In genomic region chr2:152175012-152175367, GRCh38 we compare ENCODE assay signal across 8 cellular contexts. TPM values are rescaled to one million over a fixed set of nuclear protein-coding genes. Genes with fewer than 3 reads are reported as not detected.
DNase-seq lines count a peak whose midpoint lies in the region; ATAC-seq, FAIRE-seq and TF ChIP-seq lines count a peak whose summit lies in the region.

No MANE protein-coding gene starts in this region.

- H3K9ac ChIP-seq in adipocyte (ENCODE audit: low read length) (peak overlapping the region; percentile 98), HepG2 (ENCODE audit: insufficient read depth, low read depth, low read length) (peak overlapping the region; percentile 94)

- ATAC-seq in GM19452 (IDR thresholded peaks at IDR 0.05; ENCODE audit: unreplicated experiment) (peak; percentile 25), HG03469 (IDR thresholded peaks at IDR 0.05; ENCODE audit: unreplicated experiment) (peak; percentile 18), HepG2 (peak; percentile 17)

- no peaks in the 10 kb centered on the region for H3K36me3 ChIP-seq in adipocyte (ENCODE audit: control insufficient read depth, insufficient read depth, low read length, severe bottlenecking)
- no peaks in the 10 kb centered on the region for H3K36me3 ChIP-seq in HepG2 (replicated peaks in 1 of 2; ENCODE audit: control insufficient read depth in 1 of 2, insufficient read depth in 2 of 2, low read length in 2 of 2)
- no peaks in the 10 kb centered on the region for H3K36me3 ChIP-seq in tibial nerve

- H3K27ac ChIP-seq in HepG2 (ENCODE audit: extremely low read length, insufficient read depth, low read length) (peak overlapping the region; percentile 94), tibial nerve (peak overlapping the region; percentile 90 to 96 (median 92))

- H3K4me3 ChIP-seq in adipocyte (ENCODE audit: low read length) (peak overlapping the region; percentile 94), HepG2 (replicated peaks in 1 of 3; ENCODE audit: insufficient read depth in 1 of 3, low read depth in 2 of 3, low read length in 3 of 3) (peak overlapping the region; percentile 90 to 99 (median 91)), tibial nerve (peak overlapping the region; percentile 62 to 89 (median 73))

- BruUV-seq in HepG2 (replicated peaks; lab: Mats Ljungman, UMichigan), result no TSS peak

- WGBS in HepG2 (ENCODE audit: low lambda C conversion rate), result under 1% methylated on average over 10 of the region's 10 CpGs
- 0% methylated on average over 10 of the region's 10 CpGs for WGBS in tibial nerve, 2 donors

- TF ChIP-seq EP300 in HepG2 (IDR thresholded peaks at IDR 0.05; ENCODE audit: low read depth in 2 of 2, low read length in 2 of 2), result no peak
- no peak for TF ChIP-seq EP300 in HepG2 (CRISPR knock-in tag; IDR thresholded peaks at IDR 0.05; ENCODE audit: borderline replicate concordance)
- no peak for TF ChIP-seq EP300 in tibial nerve (IDR thresholded peaks at IDR 0.05)

- H2AFZ ChIP-seq in HepG2 (ENCODE audit: low read length), result peak overlapping the region; percentile 68

- intact Hi-C loops in HepG2 (cut with micrococcal nuclease; ENCODE audit: unreplicated experiment), result loop anchor here (1.0 to 10.0 kb wide), 5 partner anchors 138 to 567 kb away; partner anchors contain the start of genes ARL6IP6 and PRPF40A

- DNase-seq in CD1c-positive myeloid dendritic cell (ENCODE audit: extremely low spot score) (peak; percentile 63), adipocyte (ENCODE audit: low read depth) (no peak), HepG2 (ENCODE audit: low spot score) (no peak), tibial nerve (ENCODE audit: low spot score in 2 of 2) (peak in 1 of 2 donors; percentile 8), NCI-H524 treated with DMSO at 0.1 percent for 48 hours (lab: John Stamatoyannopoulos, UW) (no peak)
- no peak for DNase-seq in stimulated activated CD4-positive, alpha-beta T cell treated with anti-CD3 and anti-CD28 coated beads, Interleukin-15, amount 100 ng/mL, for 24 hours

- H3K27me3 ChIP-seq in adipocyte (replicated peaks; ENCODE audit: control insufficient read depth, insufficient read depth, low read length) (no peaks in the 10 kb centered on the region), HepG2 (ENCODE audit: control insufficient read depth in 1 of 2, insufficient read depth in 2 of 2, low read length in 2 of 2) (no peaks in the 10 kb centered on the region; a peak in 1 of 5 replicates), tibial nerve (no peaks in the 10 kb centered on the region)

- no peaks in the 10 kb centered on the region; the same call in 1 of the 2 replicates for H4K20me1 ChIP-seq in HepG2 (ENCODE audit: insufficient read depth, low read length)

- in situ Hi-C loops in HepG2 (cut with HindIII; ENCODE audit: extremely low pct_ligation_motif_present, low pct_unique_long_range_greater_than_20kb), result loop anchor here (5.0 to 10.0 kb wide), 2 partner anchors 140 to 542 kb away; partner anchors contain the start of genes ARL6IP6 and PRPF40A

- CTCF ChIA-PET in HepG2 (lab: Yijun Ruan, JAX; ENCODE audit: low intra/inter-chr PET ratio, low total read pairs), result interaction anchor here (0.8 to 2.7 kb wide), 3 partner anchors 15 to 461 kb away, joined by 3 to 26 read pairs (median 3); partner anchors contain the start of gene FMNL2

- H3K9me3 ChIP-seq in adipocyte (ENCODE audit: control insufficient read depth, low read length) (no peaks in the 10 kb centered on the region), HepG2 (ENCODE audit: low read length) (no peaks in the 10 kb centered on the region), tibial nerve (no peaks in the 10 kb centered on the region)

- no peak for TF ChIP-seq RAD21 in HepG2 (CRISPR knock-in tag; IDR thresholded peaks at IDR 0.05)

- POLR2A ChIA-PET in HepG2 (lab: Yijun Ruan, JAX), result interaction anchor here (0.7 to 2.4 kb wide), 4 partner anchors 138 to 542 kb away, joined by 3 to 19 read pairs (median 4); partner anchors contain the start of gene PRPF40A

- H3K4me1 ChIP-seq in adipocyte (ENCODE audit: control insufficient read depth, insufficient read depth, low read length) (peaks cover 29% of the 10 kb centered on the region), HepG2 (ENCODE audit: insufficient read depth, low read length) (peaks cover 30% of the 10 kb centered on the region), tibial nerve (peaks cover 3 to 40% (median 25%) of the 10 kb centered on the region in 4 donors)

- H3K4me2 ChIP-seq in HepG2 (ENCODE audit: low read depth, low read length), result peak overlapping the region; percentile 85

- H3K79me2 ChIP-seq in HepG2 (ENCODE audit: insufficient read depth, low read length), result peaks cover 34% of the 10 kb centered on the region

- FAIRE-seq in HepG2 (lab: Jason Lieb, UNC), result no peak

- TF ChIP-seq POLR2A in HepG2 (IDR thresholded peaks at IDR 0.05; ENCODE audit: insufficient read depth in 1 of 2, low read depth in 2 of 2, low read length in 2 of 2) (no peak), tibial nerve (IDR thresholded peaks at IDR 0.05) (no peak)

- TF ChIP-seq CTCF in HepG2 (CRISPR knock-in tag; IDR thresholded peaks at IDR 0.05) (no peak), tibial nerve (IDR thresholded peaks at IDR 0.05) (no peak)

TF ChIP-seq in HepG2, 621 proteins besides CTCF, POLR2A, EP300 and RAD21:
- TF ChIP-seq SP140L (CRISPR knock-in tag; IDR thresholded peaks at IDR 0.05; ENCODE audit: borderline replicate concordance) (peak; percentile 10; the same call in 1 of the 2 replicates), ZNF589 (CRISPR knock-in tag; conservative IDR thresholded peaks at IDR 0.05) (no peak)
TF ChIP-seq in HepG2: peak in this region for 1.

RNA-seq across cellular contexts. Expression of gene STAM2, which starts 0.6 kb away (rescaled TPM):
- total RNA-seq in HepG2 (2016; rRNA removed; fragmentation: Illumina TruSeq; extraction: Trizol), result 24.1 and 29.2 TPM in 2 replicates
- total RNA-seq in HepG2 (2016; cell fraction: cytosol; rRNA removed; fragmentation: Illumina TruSeq; extraction: Trizol; ENCODE audit: low read depth), result 9.6 and 10.8 TPM in 2 replicates
- total RNA-seq in HepG2 (2016; cell fraction: insoluble cytoplasmic fraction; rRNA removed; fragmentation: Illumina TruSeq; extraction: Trizol), result 23.1 and 32.1 TPM in 2 replicates
- total RNA-seq in HepG2 (2016; cell fraction: membrane; rRNA removed; fragmentation: Illumina TruSeq; extraction: Trizol), result 10.5 and 11.3 TPM in 2 replicates
- 20.7 and 24.7 TPM in 2 replicates for total RNA-seq in HepG2 (2016; cell fraction: nucleus; rRNA removed; fragmentation: Illumina TruSeq; extraction: Trizol)
- 12.6 and 14.7 TPM in 2 replicates for polyA plus RNA-seq in HepG2 (2011; rRNA removed)
- 4.3 and 6.5 TPM in 2 replicates for polyA plus RNA-seq in HepG2 (2011; cell fraction: cytosol; rRNA removed)
- 12.5 and 14.1 TPM in 2 replicates for polyA plus RNA-seq in HepG2 (2011; cell fraction: nucleus; rRNA removed)
- polyA plus RNA-seq in HepG2 (2012), result 8.5 and 10.2 TPM in 2 replicates
- polyA plus RNA-seq in HepG2 (2016; cell fraction: cytosol; fragmentation: Illumina TruSeq; extraction: Trizol; ENCODE audit: low read depth), result 1.3 and 1.4 TPM in 2 replicates
- polyA plus RNA-seq in HepG2 (2016; cell fraction: insoluble cytoplasmic fraction; fragmentation: Illumina TruSeq; extraction: Trizol; ENCODE audit: low read depth), result 16.8 and 16.9 TPM in 2 replicates
- 1.7 and 1.9 TPM in 2 replicates for polyA plus RNA-seq in HepG2 (2016; cell fraction: membrane; fragmentation: Illumina TruSeq; extraction: Trizol; ENCODE audit: low read depth)
- 18.3 and 23.4 TPM in 2 replicates for polyA plus RNA-seq in HepG2 (2016; cell fraction: nucleus; fragmentation: Illumina TruSeq; extraction: Trizol; ENCODE audit: insufficient read depth, low read depth)
- polyA minus RNA-seq in HepG2 (2011; rRNA and poly(A)+ RNA removed; ENCODE audit: low replicate concordance), result 11.8 and 17.5 TPM in 2 replicates
- polyA minus RNA-seq in HepG2 (2011; cell fraction: cytosol; rRNA and poly(A)+ RNA removed), result 16.4 and 23.1 TPM in 2 replicates
- polyA minus RNA-seq in HepG2 (2011; cell fraction: nucleus; rRNA and poly(A)+ RNA removed), result 34.6 and 39.1 TPM in 2 replicates
- 10 to 100 TPM; 18.9 to 45.4 (median 31.7) TPM for total RNA-seq in tibial nerve
